Comparison of ENCODE assay signal across 9 cellular contexts in genomic region chr6:37047933-37048850, GRCh38. TPM values are rescaled to one million over a fixed set of nuclear protein-coding genes. Genes with fewer than 3 reads are reported as not detected.
DNase-seq lines count a peak whose midpoint lies in the region; ATAC-seq and TF ChIP-seq lines count a peak whose summit lies in the region.
"Had no signal": no experiment of that assay in that cellular context is flagged by ENCODE, and none has a peak within 500 bp of the region (broad histone marks: within the 10 kb centered on the region; RNA-seq: fewer than 3 reads in every experiment).

No MANE protein-coding gene starts in this region.

- H3K4me3 ChIP-seq in DND-41 (ENCODE audit: low read depth in 1 of 2, low read length in 2 of 2): no peak overlapping the region
- H3K4me3 ChIP-seq: thoracic aorta had no signal

- DNase-seq in CD14-positive monocyte (ENCODE audit: low spot score): no peak
- DNase-seq in DND-41: no peak
- no peak for DNase-seq in memory B cell (ENCODE audit: low spot score in 2 of 2)
- no peak for DNase-seq in SK-N-DZ (ENCODE audit: low spot score)
- DNase-seq in NCI-H2029 (lab: John Stamatoyannopoulos, UW): no peak

- no peaks in the 10 kb centered on the region for H3K27me3 ChIP-seq in DND-41 (ENCODE audit: insufficient read depth, low read length, poor library complexity)

- intact Hi-C loops in CD14-positive monocyte (cut with micrococcal nuclease): no loop called here

- H3K4me3 Mint-ChIP-seq in CD14-positive monocyte: no peak overlapping the region
- H3K4me3 Mint-ChIP-seq in activated T-helper 17 cell treated with anti-CD3 and anti-CD28 coated beads, Interleukin-2, amount 50 U/mL, for 72 hours: peak overlapping the region; percentile 85
- H3K4me3 Mint-ChIP-seq in memory B cell: peak overlapping the region; percentile 61

- no peaks in the 10 kb centered on the region for H4K20me1 ChIP-seq in DND-41 (ENCODE audit: insufficient read depth, low read length)

- H3K4me1 ChIP-seq in DND-41 (ENCODE audit: insufficient read depth, low read length): peaks cover 71% of the 10 kb centered on the region

- H3K27ac Mint-ChIP-seq in CD14-positive monocyte: peak overlapping the region; percentile 97 to 99 (median 99)
- H3K27ac Mint-ChIP-seq in activated T-helper 17 cell treated with anti-CD3 and anti-CD28 coated beads, Interleukin-2, amount 50 U/mL, for 72 hours: peak overlapping the region; percentile 95
- H3K27ac Mint-ChIP-seq in memory B cell: peak overlapping the region; percentile 99

- H3K27ac ChIP-seq in DND-41 (ENCODE audit: low read length): peak overlapping the region; percentile 94
- H3K27ac ChIP-seq: thoracic aorta had no signal

- no peak for TF ChIP-seq CTCF in CD14-positive monocyte (IDR thresholded peaks at IDR 0.05)
- no peak for TF ChIP-seq CTCF in DND-41 (IDR thresholded peaks at IDR 0.05; ENCODE audit: borderline replicate concordance, extremely low read depth, low read length, poor library complexity, severe bottlenecking)

- peak overlapping the region; percentile 60 for H3K4me2 ChIP-seq in DND-41 (ENCODE audit: insufficient read depth, low read length)

- H2AFZ ChIP-seq in DND-41 (ENCODE audit: low read depth, low read length): no peak overlapping the region

- no peaks in the 10 kb centered on the region for H3K9me3 ChIP-seq in DND-41 (ENCODE audit: insufficient read depth, low read length, severe bottlenecking)
- H3K9me3 ChIP-seq: thoracic aorta had no signal

- no peaks in the 10 kb centered on the region for H3K36me3 ChIP-seq in DND-41 (ENCODE audit: insufficient read depth, low read length)
- H3K36me3 ChIP-seq: thoracic aorta had no signal

- peaks cover 0 to 6% (median 5%) of the 10 kb centered on the region in 3 donors for H3K27me3 Mint-ChIP-seq in CD14-positive monocyte (ENCODE audit: low read depth in 3 of 3)
- no peaks in the 10 kb centered on the region for H3K27me3 Mint-ChIP-seq in activated T-helper 17 cell treated with anti-CD3 and anti-CD28 coated beads, Interleukin-2, amount 50 U/mL, for 72 hours
- no peaks in the 10 kb centered on the region for H3K27me3 Mint-ChIP-seq in memory B cell

- ATAC-seq in DND-41 (ENCODE audit: insufficient read depth, low read depth): no peak
- ATAC-seq in activated T-helper 17 cell treated with anti-CD3 and anti-CD28 coated beads, Interleukin-2, amount 50 U/mL, for 72 hours (replicated peaks): peak; percentile 27
- ATAC-seq in memory B cell (ENCODE audit: low read depth): no peak
- ATAC-seq in HG03175 (IDR thresholded peaks at IDR 0.05; ENCODE audit: unreplicated experiment): no peak
- ATAC-seq: Panc1 had no signal

- no peaks in the 10 kb centered on the region for H3K79me2 ChIP-seq in DND-41 (ENCODE audit: insufficient read depth, low read length)

- H3K9ac ChIP-seq in DND-41 (ENCODE audit: low read depth, low read length): peak overlapping the region; percentile 55

- peaks cover 54% of the 10 kb centered on the region for H3K4me1 Mint-ChIP-seq in CD14-positive monocyte
- peaks cover 31% of the 10 kb centered on the region for H3K4me1 Mint-ChIP-seq in activated T-helper 17 cell treated with anti-CD3 and anti-CD28 coated beads, Interleukin-2, amount 50 U/mL, for 72 hours
- H3K4me1 Mint-ChIP-seq in memory B cell: peaks cover 44% of the 10 kb centered on the region

- H3K9me3 Mint-ChIP-seq in CD14-positive monocyte (no peaks in the 10 kb centered on the region), memory B cell (no peaks in the 10 kb centered on the region)
- H3K9me3 Mint-ChIP-seq in activated T-helper 17 cell treated with anti-CD3 and anti-CD28 coated beads, Interleukin-2, amount 50 U/mL, for 72 hours: peaks cover 4% of the 10 kb centered on the region

- H3K36me3 Mint-ChIP-seq in CD14-positive monocyte: peaks cover 6 to 7% of the 10 kb centered on the region in 2 donors
- peaks cover 37% of the 10 kb centered on the region for H3K36me3 Mint-ChIP-seq in activated T-helper 17 cell treated with anti-CD3 and anti-CD28 coated beads, Interleukin-2, amount 50 U/mL, for 72 hours (ENCODE audit: low read depth)
- peaks cover 3% of the 10 kb centered on the region for H3K36me3 Mint-ChIP-seq in memory B cell

RNA-seq across cellular contexts. Expression of gene FGD2, which starts 42.7 kb away (rescaled TPM):
- 10 to 100 TPM; 25.3 to 50.0 TPM for polyA plus RNA-seq in CD14-positive monocyte
- 1 to 10 TPM; 5.3 to 8.3 TPM for total RNA-seq in activated T-helper 17 cell treated with anti-CD3 and anti-CD28 coated beads, Interleukin-2, amount 50 U/mL, for 72 hours
- polyA plus RNA-seq in SK-N-DZ (2014; cell fraction: cytosol; rRNA removed): not detected in 2 replicates
- not detected in 2 replicates for polyA plus RNA-seq in SK-N-DZ (2014; cell fraction: nucleus; rRNA removed)

Comparison
In these comparisons a context has a peak if more than half of its experiments do, and no peak if none do; other contexts are left out.
1. H3K4me3 Mint-ChIP-seq: peak in activated T-helper 17 cell treated with anti-CD3 and anti-CD28 coated beads, Interleukin-2, amount 50 U/mL, for 72 hours (single experiment) and memory B cell (single experiment); none in CD14-positive monocyte (0 of 2).
2. Peak in every context shown above with its lines, with median percentiles within 50 percentile points of each other: H3K27ac Mint-ChIP-seq.